ENCODE assay signal across 15 cellular contexts in genomic region chr15:66405007-66405406, GRCh38. TPM values are rescaled to one million over a fixed set of nuclear protein-coding genes. Genes with fewer than 3 reads are reported as not detected.
A peak's percentile ranks its signal among the peaks of the same experiment; 100 is the strongest.
DNase-seq lines count a peak whose midpoint lies in the region; ATAC-seq, FAIRE-seq and TF ChIP-seq lines count a peak whose summit lies in the region.
"Had no signal": no experiment of that assay in that cellular context is flagged by ENCODE, and none has a peak within 500 bp of the region (broad histone marks: within the 10 kb centered on the region; RNA-seq: fewer than 3 reads in every experiment).

No MANE protein-coding gene starts in this region.

- ATAC-seq in Right ventricle myocardium superior (ENCODE audit: poor library complexity) (peak; percentile 86), HepG2 (peak; percentile 35; the same call in 1 of the 3 replicates), aorta (ENCODE audit: low FRiP score) (peak; percentile 38), GM21723 (IDR thresholded peaks at IDR 0.05; ENCODE audit: unreplicated experiment) (no peak)
- ATAC-seq: left colon had no signal

- H3K4me2 ChIP-seq in HepG2 (ENCODE audit: low read depth, low read length), result no peak overlapping the region

- intact Hi-C loops in Right ventricle myocardium superior (cut with DNase I) (no loop called here), cardiac septum (cut with DNase I) (no loop called here), HepG2 (cut with micrococcal nuclease; ENCODE audit: unreplicated experiment) (no loop called here), aorta (cut with DNase I) (no loop called here), vagina (cut with DNase I) (no loop called here)

- H3K36me3 ChIP-seq in adipocyte (ENCODE audit: control insufficient read depth, insufficient read depth, low read length, severe bottlenecking) (no peaks in the 10 kb centered on the region), HepG2 (replicated peaks in 1 of 2; ENCODE audit: control insufficient read depth in 1 of 2, insufficient read depth in 2 of 2, low read length in 2 of 2) (peaks cover 1 to 10% of the 10 kb centered on the region in 2 experiments; a peak in 3 of 5 replicates), aorta (ENCODE audit: control insufficient read depth in 1 of 2, insufficient read depth in 2 of 2, low read length in 1 of 2) (no peaks in the 10 kb centered on the region), vagina (no peaks in the 10 kb centered on the region)
- H3K36me3 ChIP-seq: ascending aorta, ovary, upper lobe of left lung had no signal

- no TSS peak for BruUV-seq in HepG2 (replicated peaks; lab: Mats Ljungman, UMichigan)

- H3K4me1 ChIP-seq in adipocyte (ENCODE audit: control insufficient read depth, insufficient read depth, low read length) (peaks cover 82% of the 10 kb centered on the region), HepG2 (ENCODE audit: insufficient read depth, low read length) (peaks cover 57% of the 10 kb centered on the region), aorta (ENCODE audit: control insufficient read depth in 1 of 2, insufficient read depth in 2 of 2, low read length in 2 of 2) (peaks cover 0 to 8% of the 10 kb centered on the region in 2 donors), vagina (peaks cover 29% of the 10 kb centered on the region)

- in situ Hi-C loops in HepG2 (cut with HindIII; ENCODE audit: extremely low pct_ligation_motif_present, low pct_unique_long_range_greater_than_20kb) (no loop called here), GM13977 (cut with MboI; ENCODE audit: low pct_unique_long_range_greater_than_20kb, low sequenced_read_pairs, unreplicated experiment) (no loop called here)

- no peak overlapping the region for H3K27ac ChIP-seq in HepG2 (ENCODE audit: extremely low read length, insufficient read depth, low read length)
- H3K27ac ChIP-seq in aorta (ENCODE audit: low read depth in 1 of 2, low read length in 2 of 2), result no peak overlapping the region
- no peak overlapping the region for H3K27ac ChIP-seq in vagina
- H3K27ac ChIP-seq: ovary, SJSA1, VCaP had no signal

- no peak overlapping the region for H2AFZ ChIP-seq in HepG2 (ENCODE audit: low read length)

- no peak for TF ChIP-seq RAD21 in HepG2 (CRISPR knock-in tag; IDR thresholded peaks at IDR 0.05)

- peaks cover 42% of the 10 kb centered on the region for H4K20me1 ChIP-seq in HepG2 (ENCODE audit: insufficient read depth, low read length)

- CTCF ChIA-PET in HepG2 (lab: Yijun Ruan, JAX; ENCODE audit: low intra/inter-chr PET ratio, low total read pairs), result no interaction called here

- DNase-seq in Right ventricle myocardium superior, result no peak
- DNase-seq in cardiac septum (ENCODE audit: low spot score), result no peak
- DNase-seq in adipocyte (ENCODE audit: low read depth), result peak; percentile 19
- DNase-seq in HepG2 (ENCODE audit: low spot score), result no peak
- DNase-seq in aorta, result no peak
- no peak for DNase-seq in vagina (ENCODE audit: extremely low spot score in 2 of 2)
- DNase-seq in GM13977 (ENCODE audit: low spot score), result no peak
- DNase-seq: glutamatergic neuron, left colon, ovary had no signal

- H3K9me3 ChIP-seq in adipocyte (ENCODE audit: control insufficient read depth, low read length) (no peaks in the 10 kb centered on the region), HepG2 (ENCODE audit: low read length) (no peaks in the 10 kb centered on the region), aorta (ENCODE audit: control insufficient read depth, low read length) (no peaks in the 10 kb centered on the region), vagina (no peaks in the 10 kb centered on the region)
- H3K9me3 ChIP-seq: ascending aorta, ovary, SJSA1, upper lobe of left lung had no signal

- POLR2A ChIA-PET in HepG2 (lab: Yijun Ruan, JAX), result interaction anchor here (2.1 kb wide), 1 partner anchor 18 kb away, joined by 5 read pairs; the partner anchor contains the start of gene MAP2K1

- H3K4me3 ChIP-seq in adipocyte (ENCODE audit: low read length) (peak overlapping the region; percentile 67), HepG2 (replicated peaks in 1 of 3; ENCODE audit: insufficient read depth in 1 of 3, low read depth in 2 of 3, low read length in 3 of 3) (no peak overlapping the region), aorta (ENCODE audit: low read length in 2 of 2) (no peak overlapping the region), vagina (no peak overlapping the region)
- H3K4me3 ChIP-seq: ascending aorta, ovary, SJSA1 had no signal

- TF ChIP-seq CTCF in HepG2 (CRISPR knock-in tag; IDR thresholded peaks at IDR 0.05) (no peak), vagina (IDR thresholded peaks at IDR 0.05) (no peak), GM13977 (IDR thresholded peaks at IDR 0.05; ENCODE audit: extremely low read depth, insufficient read depth, missing control alignments) (no peak)

- 93% methylated on average over 2 of the region's 2 CpGs for WGBS in HepG2 (ENCODE audit: low lambda C conversion rate)
- WGBS in aorta, 2 donors, result 50 to 57% methylated on average over 2 of the region's 2 CpGs

- H3K27me3 ChIP-seq in adipocyte (replicated peaks; ENCODE audit: control insufficient read depth, insufficient read depth, low read length), result no peaks in the 10 kb centered on the region
- no peaks in the 10 kb centered on the region for H3K27me3 ChIP-seq in HepG2 (ENCODE audit: control insufficient read depth in 1 of 2, insufficient read depth in 2 of 2, low read length in 2 of 2)
- H3K27me3 ChIP-seq in aorta (ENCODE audit: control insufficient read depth in 1 of 2, insufficient read depth in 2 of 2, low read length in 1 of 2), result no peaks in the 10 kb centered on the region
- H3K27me3 ChIP-seq in vagina, result no peaks in the 10 kb centered on the region
- H3K27me3 ChIP-seq: ascending aorta, ovary, SJSA1, upper lobe of left lung had no signal

- TF ChIP-seq EP300 in HepG2 (IDR thresholded peaks at IDR 0.05; ENCODE audit: low read depth in 2 of 2, low read length in 2 of 2) (no peak), HepG2 (CRISPR knock-in tag; IDR thresholded peaks at IDR 0.05; ENCODE audit: borderline replicate concordance) (no peak)

- H3K79me2 ChIP-seq in HepG2 (ENCODE audit: insufficient read depth, low read length), result peaks cover 97% of the 10 kb centered on the region

- FAIRE-seq in HepG2 (lab: Jason Lieb, UNC), result no peak

- TF ChIP-seq POLR2A in HepG2 (IDR thresholded peaks at IDR 0.05; ENCODE audit: insufficient read depth in 1 of 2, low read depth in 2 of 2, low read length in 2 of 2), result no peak
- no peak for TF ChIP-seq POLR2A in vagina (IDR thresholded peaks at IDR 0.05)

- H3K9ac ChIP-seq in adipocyte (ENCODE audit: low read length), result peak overlapping the region; percentile 71
- H3K9ac ChIP-seq in HepG2 (ENCODE audit: insufficient read depth, low read depth, low read length), result no peak overlapping the region

RNA-seq across cellular contexts. Expression of gene MAP2K1, which starts 18.3 kb away (rescaled TPM):
- 36.9 TPM for total RNA-seq in Right ventricle myocardium superior
- total RNA-seq in cardiac septum, result 38.7 TPM
- total RNA-seq in HepG2 (2016; rRNA removed; fragmentation: Illumina TruSeq; extraction: Trizol), result 24.1 and 29.5 TPM in 2 replicates
- 6.0 and 7.6 TPM in 2 replicates for total RNA-seq in HepG2 (2016; cell fraction: cytosol; rRNA removed; fragmentation: Illumina TruSeq; extraction: Trizol; ENCODE audit: low read depth)
- 24.7 TPM in 2 replicates for total RNA-seq in HepG2 (2016; cell fraction: insoluble cytoplasmic fraction; rRNA removed; fragmentation: Illumina TruSeq; extraction: Trizol)
- 10.8 and 12.5 TPM in 2 replicates for total RNA-seq in HepG2 (2016; cell fraction: membrane; rRNA removed; fragmentation: Illumina TruSeq; extraction: Trizol)
- 17.5 and 19.9 TPM in 2 replicates for total RNA-seq in HepG2 (2016; cell fraction: nucleus; rRNA removed; fragmentation: Illumina TruSeq; extraction: Trizol)
- polyA plus RNA-seq in HepG2 (2011; rRNA removed), result 38.7 and 49.2 TPM in 2 replicates
- 26.4 and 36.9 TPM in 2 replicates for polyA plus RNA-seq in HepG2 (2011; cell fraction: cytosol; rRNA removed)
- 10.8 and 11.7 TPM in 2 replicates for polyA plus RNA-seq in HepG2 (2011; cell fraction: nucleus; rRNA removed)
- 51.8 and 52.1 TPM in 2 replicates for polyA plus RNA-seq in HepG2 (2012)
- polyA plus RNA-seq in HepG2 (2016; cell fraction: cytosol; fragmentation: Illumina TruSeq; extraction: Trizol; ENCODE audit: low read depth), result 2.0 and 2.9 TPM in 2 replicates
- polyA plus RNA-seq in HepG2 (2016; cell fraction: insoluble cytoplasmic fraction; fragmentation: Illumina TruSeq; extraction: Trizol; ENCODE audit: low read depth), result 38.8 and 38.9 TPM in 2 replicates
- 7.0 and 8.7 TPM in 2 replicates for polyA plus RNA-seq in HepG2 (2016; cell fraction: membrane; fragmentation: Illumina TruSeq; extraction: Trizol; ENCODE audit: low read depth)
- 34.4 and 35.4 TPM in 2 replicates for polyA plus RNA-seq in HepG2 (2016; cell fraction: nucleus; fragmentation: Illumina TruSeq; extraction: Trizol; ENCODE audit: insufficient read depth, low read depth)
- polyA minus RNA-seq in HepG2 (2011; rRNA and poly(A)+ RNA removed; ENCODE audit: low replicate concordance), result 29.5 and 34.7 TPM in 2 replicates
- polyA minus RNA-seq in HepG2 (2011; cell fraction: cytosol; rRNA and poly(A)+ RNA removed), result 14.6 and 16.6 TPM in 2 replicates
- polyA minus RNA-seq in HepG2 (2011; cell fraction: nucleus; rRNA and poly(A)+ RNA removed), result 11.5 and 12.9 TPM in 2 replicates
- 10 to 100 TPM; 49.7 to 57.7 TPM for total RNA-seq in aorta
- polyA plus RNA-seq in aorta, result 10 to 100 TPM; 21.9 to 36.3 TPM
- 23.6 TPM for total RNA-seq in vagina

RNA-seq across cellular contexts. Expression of gene TIPIN, which starts 48.5 kb away (rescaled TPM):
- total RNA-seq in Right ventricle myocardium superior, result 3.2 TPM
- 4.3 TPM for total RNA-seq in cardiac septum
- total RNA-seq in HepG2 (2016; rRNA removed; fragmentation: Illumina TruSeq; extraction: Trizol), result 28.6 and 37.9 TPM in 2 replicates
- total RNA-seq in HepG2 (2016; cell fraction: cytosol; rRNA removed; fragmentation: Illumina TruSeq; extraction: Trizol; ENCODE audit: low read depth), result 5.3 and 5.4 TPM in 2 replicates
- total RNA-seq in HepG2 (2016; cell fraction: insoluble cytoplasmic fraction; rRNA removed; fragmentation: Illumina TruSeq; extraction: Trizol), result 26.8 and 38.3 TPM in 2 replicates
- total RNA-seq in HepG2 (2016; cell fraction: membrane; rRNA removed; fragmentation: Illumina TruSeq; extraction: Trizol), result 5.5 and 7.9 TPM in 2 replicates
- total RNA-seq in HepG2 (2016; cell fraction: nucleus; rRNA removed; fragmentation: Illumina TruSeq; extraction: Trizol), result 10.5 and 12.5 TPM in 2 replicates
- 2.3 and 2.7 TPM in 2 replicates for polyA plus RNA-seq in HepG2 (2011; rRNA removed)
- polyA plus RNA-seq in HepG2 (2011; cell fraction: cytosol; rRNA removed), result 1.4 and 2.1 TPM in 2 replicates
- polyA plus RNA-seq in HepG2 (2011; cell fraction: nucleus; rRNA removed), result 1.2 and 1.3 TPM in 2 replicates
- 5.3 and 9.6 TPM in 2 replicates for polyA plus RNA-seq in HepG2 (2012)
- 2.3 and 3.4 TPM in 2 replicates for polyA plus RNA-seq in HepG2 (2016; cell fraction: cytosol; fragmentation: Illumina TruSeq; extraction: Trizol; ENCODE audit: low read depth)
- 34.8 and 37.9 TPM in 2 replicates for polyA plus RNA-seq in HepG2 (2016; cell fraction: insoluble cytoplasmic fraction; fragmentation: Illumina TruSeq; extraction: Trizol; ENCODE audit: low read depth)
- 3.6 and 4.5 TPM in 2 replicates for polyA plus RNA-seq in HepG2 (2016; cell fraction: membrane; fragmentation: Illumina TruSeq; extraction: Trizol; ENCODE audit: low read depth)
- 12.9 and 15.4 TPM in 2 replicates for polyA plus RNA-seq in HepG2 (2016; cell fraction: nucleus; fragmentation: Illumina TruSeq; extraction: Trizol; ENCODE audit: insufficient read depth, low read depth)
- polyA minus RNA-seq in HepG2 (2011; rRNA and poly(A)+ RNA removed; ENCODE audit: low replicate concordance), result 0.54 and 5.3 TPM in 2 replicates
- 2.4 and 2.8 TPM in 2 replicates for polyA minus RNA-seq in HepG2 (2011; cell fraction: cytosol; rRNA and poly(A)+ RNA removed)
- 4.2 and 7.0 TPM in 2 replicates for polyA minus RNA-seq in HepG2 (2011; cell fraction: nucleus; rRNA and poly(A)+ RNA removed)
- total RNA-seq in aorta, result 1 to 10 TPM; 4.2 to 7.6 TPM
- polyA plus RNA-seq in aorta, result 1 to 10 TPM; 2.6 to 2.7 TPM
- 7.9 TPM for total RNA-seq in vagina
